8 cellular contexts compared by ENCODE assay signal in genomic region chr1:113784104-113784779, GRCh38. TPM values are rescaled to one million over a fixed set of nuclear protein-coding genes. Genes with fewer than 3 reads are reported as not detected.
DNase-seq lines count a peak whose midpoint lies in the region; ATAC-seq and TF ChIP-seq lines count a peak whose summit lies in the region.

No MANE protein-coding gene starts in this region.

- no peaks in the 10 kb centered on the region for H3K9me3 ChIP-seq in cardiac muscle cell (ENCODE audit: low read depth)
- H3K9me3 ChIP-seq in right atrium auricular region: no peaks in the 10 kb centered on the region

- no peaks in the 10 kb centered on the region for H3K27me3 ChIP-seq in cardiac muscle cell
- no peaks in the 10 kb centered on the region for H3K27me3 ChIP-seq in right atrium auricular region

- peak overlapping the region; percentile 100 for H3K27ac Mint-ChIP-seq in activated T-cell treated with anti-CD3 and anti-CD28 coated beads, Interleukin-2, amount 50 U/mL, for 72 hours
- peak overlapping the region; percentile 23 to 59 (median 51) for H3K27ac Mint-ChIP-seq in nephron

- H3K27me3 Mint-ChIP-seq in activated T-cell treated with anti-CD3 and anti-CD28 coated beads, Interleukin-2, amount 50 U/mL, for 72 hours (ENCODE audit: low read depth): no peaks in the 10 kb centered on the region
- H3K27me3 Mint-ChIP-seq in nephron (ENCODE audit: low read depth): no peaks in the 10 kb centered on the region

- peaks cover 36% of the 10 kb centered on the region for H3K4me1 Mint-ChIP-seq in activated T-cell treated with anti-CD3 and anti-CD28 coated beads, Interleukin-2, amount 50 U/mL, for 72 hours (ENCODE audit: low read depth)
- H3K4me1 Mint-ChIP-seq in nephron: peaks cover 11% of the 10 kb centered on the region

- H3K4me1 ChIP-seq in cardiac muscle cell (ENCODE audit: low read depth) (peaks cover 23% of the 10 kb centered on the region), right atrium auricular region (peaks cover 0 to 65% of the 10 kb centered on the region in 2 donors)

- H3K36me3 ChIP-seq in cardiac muscle cell (no peaks in the 10 kb centered on the region), right atrium auricular region (no peaks in the 10 kb centered on the region)

- H3K4me3 Mint-ChIP-seq in activated T-cell treated with anti-CD3 and anti-CD28 coated beads, Interleukin-2, amount 50 U/mL, for 72 hours: peak overlapping the region; percentile 79 to 97
- H3K4me3 Mint-ChIP-seq in nephron: no peak overlapping the region

- peak overlapping the region; percentile 3 for H3K27ac ChIP-seq in cardiac muscle cell
- H3K27ac ChIP-seq in right atrium auricular region: peak overlapping the region in 1 of 2 donors; percentile 19

- TF ChIP-seq CTCF in cardiac muscle cell (IDR thresholded peaks at IDR 0.05; ENCODE audit: low read depth, low read length): no peak
- TF ChIP-seq CTCF in right atrium auricular region (IDR thresholded peaks at IDR 0.05): no peak
- TF ChIP-seq CTCF in nephron (IDR thresholded peaks at IDR 0.05; ENCODE audit: unreplicated experiment in 3 of 3): no peak

- H3K36me3 Mint-ChIP-seq in activated T-cell treated with anti-CD3 and anti-CD28 coated beads, Interleukin-2, amount 50 U/mL, for 72 hours (ENCODE audit: insufficient read depth in 2 of 2): peaks cover 2 to 3% of the 10 kb centered on the region in 2 donors
- H3K36me3 Mint-ChIP-seq in nephron (ENCODE audit: low read depth): peaks cover 33% of the 10 kb centered on the region

- DNase-seq in cardiac muscle cell (ENCODE audit: low read depth in 1 of 2, low spot score in 1 of 2) (no peak), right atrium auricular region (ENCODE audit: low spot score) (no peak), kidney glomerular epithelial cell (lab: John Stamatoyannopoulos, UW) (no peak), SHP77 (lab: John Stamatoyannopoulos, UW) (no peak), SW 1271 (lab: John Stamatoyannopoulos, UW) (no peak)
- DNase-seq in activated T-cell treated with anti-CD3 and anti-CD28 coated beads, Interleukin-2, amount 50 U/mL, for 72 hours: peak; percentile 17 to 34

- no peaks in the 10 kb centered on the region for H3K9me3 Mint-ChIP-seq in activated T-cell treated with anti-CD3 and anti-CD28 coated beads, Interleukin-2, amount 50 U/mL, for 72 hours
- H3K9me3 Mint-ChIP-seq in nephron: no peaks in the 10 kb centered on the region

- H3K4me3 ChIP-seq in cardiac muscle cell (no peak overlapping the region), right atrium auricular region (no peak overlapping the region)

- ATAC-seq in HG03066 (IDR thresholded peaks at IDR 0.05; ENCODE audit: low read depth, unreplicated experiment): peak; percentile 56
- ATAC-seq in activated T-cell treated with anti-CD3 and anti-CD28 coated beads, Interleukin-2, amount 50 U/mL, for 72 hours (replicated peaks in 1 of 2): peak; percentile 75 to 80

RNA-seq across cellular contexts. Expression of gene PHTF1, which starts 25.0 kb away (rescaled TPM):
- 33.2 and 45.2 TPM in 2 replicates for total RNA-seq in cardiac muscle cell
- polyA plus RNA-seq in cardiac muscle cell: 40.5 and 49.9 TPM in 2 replicates
- 10 to 100 TPM in 1 of 2 donors, 1 to 10 TPM in 1; 8.6 to 12.4 TPM for total RNA-seq in right atrium auricular region
- 10 to 100 TPM; 12.9 to 16.2 TPM for total RNA-seq in activated T-cell treated with anti-CD3 and anti-CD28 coated beads, Interleukin-2, amount 50 U/mL, for 72 hours

RNA-seq across cellular contexts. Expression of gene RSBN1, which starts 28.0 kb away (rescaled TPM):
- 18.0 and 27.3 TPM in 2 replicates for total RNA-seq in cardiac muscle cell
- 12.7 and 18.8 TPM in 2 replicates for polyA plus RNA-seq in cardiac muscle cell
- total RNA-seq in right atrium auricular region: 10 to 100 TPM in 1 of 2 donors, 1 to 10 TPM in 1; 9.6 to 13.9 TPM
- 10 to 100 TPM; 18.4 to 23.9 TPM for total RNA-seq in activated T-cell treated with anti-CD3 and anti-CD28 coated beads, Interleukin-2, amount 50 U/mL, for 72 hours

Comparison
In these comparisons a context has a peak if more than half of its experiments do, and no peak if none do; other contexts are left out.
1. DNase-seq: peak in activated T-cell treated with anti-CD3 and anti-CD28 coated beads, Interleukin-2, amount 50 U/mL, for 72 hours (2 of 2); none in cardiac muscle cell (0 of 2), right atrium auricular region (single experiment), kidney glomerular epithelial cell (single experiment), SHP77 (0 of 2) and SW 1271 (0 of 2).
2. H3K4me3 Mint-ChIP-seq: peak in activated T-cell treated with anti-CD3 and anti-CD28 coated beads, Interleukin-2, amount 50 U/mL, for 72 hours (2 of 2); none in nephron (0 of 3).